Comparison of ENCODE assay signal across 8 cellular contexts in the genomic region with DNA sequence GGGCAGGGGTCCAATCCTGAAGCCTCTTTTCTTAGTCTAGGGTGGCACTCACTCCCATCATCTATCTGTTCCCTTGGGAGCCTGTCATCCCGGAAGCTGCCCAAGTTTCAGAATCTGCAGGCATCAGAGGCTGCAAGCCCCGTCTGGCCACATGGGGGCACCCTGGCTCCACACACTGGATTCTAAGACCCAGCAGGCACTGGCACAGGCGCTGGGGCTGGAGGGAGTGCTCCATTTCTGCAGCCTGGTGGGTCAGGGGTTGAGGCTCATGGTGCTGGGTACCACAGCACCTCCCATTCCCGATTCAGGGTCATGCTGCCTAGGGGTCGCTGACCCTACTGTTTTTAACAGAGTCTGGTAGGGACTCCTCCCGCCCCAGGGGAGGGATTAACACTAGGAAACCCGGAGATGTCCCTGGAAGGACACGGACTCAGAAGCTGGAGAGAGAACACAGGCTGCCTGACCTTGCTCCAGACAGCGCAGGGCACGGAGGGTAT.
DNase-seq lines count a peak whose midpoint lies in the region; ATAC-seq and TF ChIP-seq lines count a peak whose summit lies in the region.

No MANE protein-coding gene starts in this region.

- no peaks in the 10 kb centered on the region for H3K4me1 Mint-ChIP-seq in CD8-positive, alpha-beta memory T cell
- H3K4me1 Mint-ChIP-seq in WTC11, result peaks cover 4% of the 10 kb centered on the region

- H3K9me3 Mint-ChIP-seq in CD8-positive, alpha-beta memory T cell, result peaks cover 0 to 2% (median 0%) of the 10 kb centered on the region in 5 donors
- H3K9me3 Mint-ChIP-seq in WTC11, result no peaks in the 10 kb centered on the region

- POLR2A ChIA-PET in CD8-positive, alpha-beta memory T cell (lab: Charles Lee), result no interaction called here
- POLR2A ChIA-PET in WTC11 (lab: Charles Lee), result no interaction called here

- H3K27me3 Mint-ChIP-seq in CD8-positive, alpha-beta memory T cell, result peaks cover 0 to 2% of the 10 kb centered on the region in 2 donors
- no peaks in the 10 kb centered on the region for H3K27me3 Mint-ChIP-seq in WTC11 (ENCODE audit: low read depth)

- ATAC-seq in GM21529 (IDR thresholded peaks at IDR 0.05; ENCODE audit: unreplicated experiment) (peak; percentile 37), WTC11 (peak; percentile 96), left lung (peak; percentile 97)

- no peaks in the 10 kb centered on the region for H3K9me3 ChIP-seq in CD8-positive, alpha-beta memory T cell (ENCODE audit: low read length)
- no peaks in the 10 kb centered on the region for H3K9me3 ChIP-seq in colonic mucosa
- H3K9me3 ChIP-seq in left lung, result no peaks in the 10 kb centered on the region

- H3K27ac Mint-ChIP-seq in CD8-positive, alpha-beta memory T cell, result no peak overlapping the region
- H3K27ac Mint-ChIP-seq in WTC11, result peak overlapping the region; percentile 8; the same call in 1 of the 2 replicates

- no peak overlapping the region for H3K27ac ChIP-seq in CD8-positive, alpha-beta memory T cell (ENCODE audit: low read depth, low read length)
- H3K27ac ChIP-seq in colonic mucosa (no peak overlapping the region), left lung (no peak overlapping the region)

- intact Hi-C loops in colonic mucosa (cut with DNase I) (loop anchor here (2.0 to 10.0 kb wide), 3 partner anchors 215 to 803 kb away; no protein-coding TSS in a partner anchor), left lung (cut with DNase I) (loop anchor here in 1 of 2 donors (5.0 to 10.0 kb wide), 2 partner anchors 213 to 275 kb away; no protein-coding TSS in a partner anchor)

- no peaks in the 10 kb centered on the region for H3K36me3 Mint-ChIP-seq in CD8-positive, alpha-beta memory T cell
- H3K36me3 Mint-ChIP-seq in WTC11, result peaks cover 3% of the 10 kb centered on the region; the same call in 1 of the 2 replicates

- H3K4me1 ChIP-seq in CD8-positive, alpha-beta memory T cell (ENCODE audit: insufficient read depth, low read length), result no peaks in the 10 kb centered on the region
- H3K4me1 ChIP-seq in colonic mucosa, result no peaks in the 10 kb centered on the region
- H3K4me1 ChIP-seq in left lung, result no peaks in the 10 kb centered on the region

- H3K4me3 Mint-ChIP-seq in CD8-positive, alpha-beta memory T cell, result no peak overlapping the region
- no peak overlapping the region for H3K4me3 Mint-ChIP-seq in WTC11

- DNase-seq in CD8-positive, alpha-beta memory T cell, result peak in 3 of 5 donors; percentile 4 to 5 (median 5)
- peak; percentile 17 to 59 for DNase-seq in NCI-H1930 (lab: John Stamatoyannopoulos, UW)
- peak; percentile 92 for DNase-seq in WTC11 (ENCODE audit: low spot score)
- peak; percentile 85 for DNase-seq in colonic mucosa
- peak; percentile 74 to 88 for DNase-seq in left lung
- peak; percentile 58 to 60 for DNase-seq in stimulated activated CD4-positive, alpha-beta T cell treated with anti-CD3 and anti-CD28 coated beads, Interleukin-2, amount 100 ng/mL, for 48 hours
- no peak for DNase-seq in GF-D8 (lab: John Stamatoyannopoulos, UW)

- H3K27me3 ChIP-seq in CD8-positive, alpha-beta memory T cell (ENCODE audit: insufficient read depth, low read length, poor library complexity, severe bottlenecking), result no peaks in the 10 kb centered on the region
- H3K27me3 ChIP-seq in colonic mucosa (no peaks in the 10 kb centered on the region), left lung (no peaks in the 10 kb centered on the region)

- TF ChIP-seq CTCF in WTC11 (IDR thresholded peaks at IDR 0.05) (peak; percentile 87), colonic mucosa (IDR thresholded peaks at IDR 0.05) (peak; percentile 88), left lung (IDR thresholded peaks at IDR 0.05) (peak; percentile 80 to 89)

- CTCF ChIA-PET in CD8-positive, alpha-beta memory T cell (lab: Charles Lee), result no interaction called here
- CTCF ChIA-PET in WTC11 (lab: Charles Lee), result interaction anchor here (0.6 to 2.5 kb wide), 20 partner anchors 13 to 659 kb away, joined by 3 to 15 read pairs (median 4); no protein-coding TSS in a partner anchor

- H3K9ac ChIP-seq in colonic mucosa (ENCODE audit: low read depth in 2 of 2, low read length in 2 of 2), result no peak overlapping the region

- H3K4me3 ChIP-seq in CD8-positive, alpha-beta memory T cell (ENCODE audit: low read length), result no peak overlapping the region
- H3K4me3 ChIP-seq in colonic mucosa, result no peak overlapping the region
- no peak overlapping the region for H3K4me3 ChIP-seq in left lung

- no peaks in the 10 kb centered on the region for H3K36me3 ChIP-seq in CD8-positive, alpha-beta memory T cell (ENCODE audit: insufficient read depth, low read length)
- H3K36me3 ChIP-seq in colonic mucosa (no peaks in the 10 kb centered on the region), left lung (peaks cover 0 to 6% of the 10 kb centered on the region in 2 donors)

TF ChIP-seq in WTC11, 78 proteins besides CTCF, POLR2A, EP300 and RAD21:
- TF ChIP-seq ZNF416 (CRISPR knock-in tag; IDR thresholded peaks at IDR 0.05) (no peak), SP1 (CRISPR knock-in tag; conservative IDR thresholded peaks at IDR 0.05) (no peak), ZNF263 (CRISPR knock-in tag; IDR thresholded peaks at IDR 0.05; ENCODE audit: low read depth) (peak; percentile 48; the same call in 1 of the 2 replicates)
- TF ChIP-seq, protein P1, sequence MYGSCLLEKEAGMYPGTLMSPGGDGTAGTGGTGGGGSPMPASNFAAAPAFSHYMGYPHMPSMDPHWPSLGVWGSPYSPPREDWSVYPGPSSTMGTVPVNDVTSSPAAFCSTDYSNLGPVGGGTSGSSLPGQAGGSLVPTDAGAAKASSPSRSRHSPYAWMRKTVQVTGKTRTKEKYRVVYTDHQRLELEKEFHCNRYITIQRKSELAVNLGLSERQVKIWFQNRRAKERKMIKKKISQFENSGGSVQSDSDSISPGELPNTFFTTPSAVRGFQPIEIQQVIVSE (CRISPR knock-in tag; IDR thresholded peaks at IDR 0.05; ENCODE audit: borderline replicate concordance), result no peak
TF ChIP-seq in WTC11: peak in this region for 1.

Comparison
In these comparisons a context has a peak if more than half of its experiments do, and no peak if none do; other contexts are left out.
1. ATAC-seq: peak in every context shown above with its lines; median percentile 97 in left lung; 96 in WTC11; 37 in GM21529.